Comparison of ENCODE assay signal across 1 cellular context in genomic region chr6:37042139-37042538, GRCh38.
TF ChIP-seq lines count a peak whose summit lies in the region.

No MANE protein-coding gene starts in this region.

TF ChIP-seq in K562, 482 proteins besides CTCF, POLR2A, EP300 and RAD21:
- no peak for TF ChIP-seq HNRNPUL1 (IDR thresholded peaks at IDR 0.05; ENCODE audit: low read length)
- peak; percentile 42; the same call in 1 of the 2 replicates for TF ChIP-seq SPI1 (IDR thresholded peaks at IDR 0.05; ENCODE audit: borderline replicate concordance, low read depth, low read length)
- no peak for TF ChIP-seq EHMT2 (IDR thresholded peaks at IDR 0.05)
- no peak for TF ChIP-seq FUS (optimal IDR thresholded peaks at IDR 0.05; ENCODE audit: low read depth, low read length)
- TF ChIP-seq CXXC5 (CRISPR knock-in tag; IDR thresholded peaks at IDR 0.05) = 0 out of 2 replicates have a peak, but pooled peaks have one; percentile 24
- no peak for TF ChIP-seq ZNF274 (IDR thresholded peaks at IDR 0.05; ENCODE audit: borderline replicate concordance, low read depth, low read length)
- TF ChIP-seq RCOR1 (IDR thresholded peaks at IDR 0.05; ENCODE audit: borderline replicate concordance in 1 of 2, low read depth in 2 of 2, low read length in 2 of 2) = no peak
- no peak for TF ChIP-seq ZBTB11 (CRISPR knock-in tag; IDR thresholded peaks at IDR 0.05)
- TF ChIP-seq NRF1 (conservative IDR thresholded peaks at IDR 0.05 in 1 of 2, IDR thresholded peaks at IDR 0.05 in 1 of 2) = peak in 1 of 2 experiments; percentile 15; a peak in 1 of 4 replicates
- TF ChIP-seq THAP12 (CRISPR knock-in tag; IDR thresholded peaks at IDR 0.05) = no peak
- TF ChIP-seq ATF1 (CRISPR knock-in tag; IDR thresholded peaks at IDR 0.05) = no peak
- no peak for TF ChIP-seq ATF1 (tag; IDR thresholded peaks at IDR 0.05)
- no peak for TF ChIP-seq CGGBP1 (CRISPR knock-in tag; IDR thresholded peaks at IDR 0.05)
- TF ChIP-seq NFIX (CRISPR knock-in tag; IDR thresholded peaks at IDR 0.05; ENCODE audit: low read depth) = no peak
- TF ChIP-seq ZNF354B (CRISPR knock-in tag; IDR thresholded peaks at IDR 0.05) = no peak
- no peak for TF ChIP-seq FIP1L1 (IDR thresholded peaks at IDR 0.05; ENCODE audit: low read depth, low read length, poor library complexity, severe bottlenecking)
- peak; percentile 55; the same call in 1 of the 2 replicates for TF ChIP-seq NFIC (IDR thresholded peaks at IDR 0.05)
- no peak for TF ChIP-seq CAMTA2 (CRISPR knock-in tag; conservative IDR thresholded peaks at IDR 0.05)
- TF ChIP-seq ZNF609 (CRISPR knock-in tag; IDR thresholded peaks at IDR 0.05; ENCODE audit: borderline replicate concordance) = no peak
- TF ChIP-seq MTA3 (IDR thresholded peaks at IDR 0.05; ENCODE audit: borderline replicate concordance) = 0 out of 2 replicates have a peak, but pooled peaks have one; percentile 14
- TF ChIP-seq FOXO4 (CRISPR knock-in tag; IDR thresholded peaks at IDR 0.05) = no peak
